In the genomic region with DNA sequence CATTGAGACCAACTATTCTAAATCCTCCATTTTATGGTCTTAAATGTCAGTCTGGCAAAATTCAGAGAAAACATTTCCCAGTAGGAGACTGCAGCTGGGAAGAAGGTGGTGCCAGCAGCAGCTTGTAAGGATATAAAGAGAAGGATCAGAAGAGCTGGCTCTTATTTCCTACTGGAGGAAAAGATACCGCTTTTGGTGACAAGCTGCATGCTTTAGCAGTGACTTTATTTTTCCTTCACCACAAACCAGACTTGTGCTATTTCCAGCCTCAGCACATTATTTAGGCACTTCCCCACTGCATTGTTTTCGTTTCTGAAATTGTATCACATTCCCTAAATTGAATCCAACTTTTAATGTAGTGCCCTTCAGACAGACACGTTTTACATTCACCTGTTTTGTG, we compare ENCODE assay signal across 9 cellular contexts. TPM values are rescaled to one million over a fixed set of nuclear protein-coding genes. Genes with fewer than 3 reads are reported as not detected.
A peak's percentile ranks its signal among the peaks of the same experiment; 100 is the strongest.
DNase-seq lines count a peak whose midpoint lies in the region; ATAC-seq, FAIRE-seq and TF ChIP-seq lines count a peak whose summit lies in the region.
"Had no signal": no experiment of that assay in that cellular context is flagged by ENCODE, and none has a peak within 500 bp of the region (broad histone marks: within the 10 kb centered on the region; RNA-seq: fewer than 3 reads in every experiment).

No MANE protein-coding gene starts in this region.

- H3K4me3 ChIP-seq in K562 (no peak overlapping the region), left lung (no peak overlapping the region), BE2C (ENCODE audit: low read depth, low read length) (no peak overlapping the region)
- H3K4me3 ChIP-seq: testis had no signal

- no peaks in the 10 kb centered on the region for H3K9me1 ChIP-seq in K562 (ENCODE audit: control insufficient read depth, insufficient read depth, low read length)

- H3K36me3 ChIP-seq in K562 (ENCODE audit: control insufficient read depth, insufficient read depth, low read length) (no peaks in the 10 kb centered on the region; the same call in 2 of the 3 replicates), left lung (no peaks in the 10 kb centered on the region), BE2C (no peaks in the 10 kb centered on the region)

- POLR2A ChIA-PET in K562 (lab: Yijun Ruan, JAX) = interaction anchor here (0.5 to 1.5 kb wide), 8 partner anchors 9 to 28 kb away, joined by 3 to 8 read pairs (median 3); a partner anchor contains a TSS

- peak; percentile 71 for DNase-seq in AG09319 (ENCODE audit: extremely low read depth, low read depth)
- DNase-seq in HTR-8/SVneo (ENCODE audit: insufficient read length, low spot score) = peak; percentile 62
- no peak for DNase-seq in K562 (ENCODE audit: extremely low read depth in 1 of 4, low spot score in 3 of 4)
- no peak for DNase-seq in left lung
- DNase-seq in BE2C = no peak
- no peak for DNase-seq in NCI-H2227 treated with DMSO at 0.1 percent for 48 hours (lab: John Stamatoyannopoulos, UW)
- no peak for DNase-seq in effector CD8-positive, alpha-beta T cell (lab: John Stamatoyannopoulos, UW)
- DNase-seq: testis had no signal

- no peak overlapping the region for H2AFZ ChIP-seq in K562 (ENCODE audit: low read depth, low read length)

- CTCF ChIA-PET in K562 (lab: Yijun Ruan, JAX; ENCODE audit: low intra/inter-chr PET ratio) = no interaction called here

- no peak for TF ChIP-seq POLR2A in K562 (conservative IDR thresholded peaks at IDR 0.05)

- no peak overlapping the region for H3K9ac ChIP-seq in K562 (ENCODE audit: insufficient read depth in 1 of 2, low read depth in 2 of 2, low read length in 2 of 2)

- peaks cover 68% of the 10 kb centered on the region for H3K79me2 ChIP-seq in K562 (ENCODE audit: control insufficient read depth, insufficient read depth, low read length)

- no peak for TF ChIP-seq RAD21 in K562 (CRISPR knock-in tag; conservative IDR thresholded peaks at IDR 0.05 in 1 of 2, IDR thresholded peaks at IDR 0.05 in 1 of 2)

- no TSS peak for BruUV-seq in K562 (replicated peaks; lab: Mats Ljungman, UMichigan)

- WGBS in K562 (ENCODE audit: insufficient coverage, low coverage, missing lambda C conversion rate) = 24% methylated on average over 3 of the region's 3 CpGs

- peaks cover 21% of the 10 kb centered on the region for H4K20me1 ChIP-seq in K562 (replicated peaks; ENCODE audit: control insufficient read depth, insufficient read depth, low read length)

- H3K27ac ChIP-seq in K562 (ENCODE audit: extremely low read depth, low read depth, low read length) = 0 out of 3 replicates have a peak overlapping the region, but pooled peaks have one; percentile 13
- peak overlapping the region; percentile 35 to 58 for H3K27ac ChIP-seq in left lung
- H3K27ac ChIP-seq: testis had no signal

- FAIRE-seq in HTR-8/SVneo (lab: Jason Lieb, UNC) (no peak), K562 (lab: Jason Lieb, UNC) (no peak)

- H3K9me3 ChIP-seq in K562 (replicated peaks; ENCODE audit: control insufficient read depth, insufficient read depth, low read depth, low read length) (no peaks in the 10 kb centered on the region), left lung (no peaks in the 10 kb centered on the region), BE2C (no peaks in the 10 kb centered on the region)
- H3K9me3 ChIP-seq: testis had no signal

- H3K4me1 ChIP-seq in K562 (replicated peaks in 1 of 2; ENCODE audit: control insufficient read depth in 2 of 2, insufficient read depth in 2 of 2, low read length in 2 of 2) = peaks cover 7 to 21% of the 10 kb centered on the region in 2 experiments; a peak in 4 of 5 replicates
- peaks cover 7 to 71% of the 10 kb centered on the region in 2 donors for H3K4me1 ChIP-seq in left lung
- H3K4me1 ChIP-seq in BE2C = no peaks in the 10 kb centered on the region

- intact Hi-C loops in K562 (cut with micrococcal nuclease) = no loop called here
- intact Hi-C loops in left lung (cut with DNase I) = no loop called here

- H3K4me2 ChIP-seq in K562 (ENCODE audit: insufficient read depth, low read length) = no peak overlapping the region

- in situ Hi-C loops in K562 (cut with MboI) = no loop called here

- ATAC-seq in K562 (peak; percentile 12; the same call in 1 of the 3 replicates), left lung (peak; percentile 64), GM21737 (IDR thresholded peaks at IDR 0.05; ENCODE audit: unreplicated experiment) (no peak)

- H3K27me3 ChIP-seq in K562 (ENCODE audit: control insufficient read depth in 2 of 2, insufficient read depth in 2 of 2, low read length in 2 of 2) (no peaks in the 10 kb centered on the region), left lung (no peaks in the 10 kb centered on the region), BE2C (no peaks in the 10 kb centered on the region)

- TF ChIP-seq EP300 in K562 (IDR thresholded peaks at IDR 0.05; ENCODE audit: low read length) = no peak

- TF ChIP-seq CTCF in AG09319 (IDR thresholded peaks at IDR 0.05; ENCODE audit: low read depth, low read length) (no peak), K562 (IDR thresholded peaks at IDR 0.05 in 2 of 3, conservative IDR thresholded peaks at IDR 0.05 in 1 of 3; ENCODE audit: insufficient read depth in 2 of 3, low read depth in 1 of 3, low read length in 3 of 3) (no peak), left lung (IDR thresholded peaks at IDR 0.05) (no peak), BE2C (IDR thresholded peaks at IDR 0.05; ENCODE audit: low read depth, low read length) (no peak)

TF ChIP-seq in K562, 482 proteins besides CTCF, POLR2A, EP300 and RAD21:
- TF ChIP-seq JUND (IDR thresholded peaks at IDR 0.05; ENCODE audit: borderline replicate concordance, low read depth, low read length) (no peak), JUND (tag; IDR thresholded peaks at IDR 0.05; ENCODE audit: borderline replicate concordance, low read depth, low read length) (0 out of 3 replicates have a peak, but pooled peaks have one; percentile 30), ZNF239 (CRISPR knock-in tag; IDR thresholded peaks at IDR 0.05) (peak; percentile 76), PYGO2 (tag; IDR thresholded peaks at IDR 0.05) (no peak), TCF3 (CRISPR knock-in tag; IDR thresholded peaks at IDR 0.05) (peak; percentile 11; the same call in 1 of the 2 replicates)

RNA-seq across cellular contexts. Expression of a gene that starts 28.4 kb away (rescaled TPM):
- total RNA-seq in K562 (2011; cell fraction: chromatin; rRNA removed; ENCODE audit: low replicate concordance) = 16.1 and 30.6 TPM in 2 replicates
- total RNA-seq in K562 (2011; cell fraction: nucleolus; rRNA removed) = 7.5 and 10.5 TPM in 2 replicates
- total RNA-seq in K562 (2011; cell fraction: nucleoplasm; rRNA removed) = 14.1 and 21.9 TPM in 2 replicates
- total RNA-seq in K562 (2014; rRNA removed) (24.7 and 37.3 TPM in 2 replicates), K562 (2014; rRNA removed; fragmentation: Illumina TruSeq; extraction: Trizol) (29.5 and 30.1 TPM in 2 replicates), K562 (2015; rRNA removed; fragmentation: Illumina TruSeq; extraction: Trizol) (20.3 and 20.6 TPM in 2 replicates), K562 (2021) (19.9 and 23.1 TPM in 2 replicates), left lung (10 to 100 TPM; 90.1 to 97.4 TPM)
- polyA plus RNA-seq in K562 (2011; rRNA removed) (23.1 and 34.3 TPM in 2 replicates), K562 (2014; fragmentation: Illumina TruSeq; extraction: Trizol) (25.8 and 27.2 TPM in 2 replicates), K562 (2014; fragmentation: Nextera tagmentation; extraction: Ambion mirVana) (1 to 10 TPM; 5.7 to 6.1 TPM), K562 (2014; rRNA removed) (22.1 and 22.2 TPM in 2 replicates)
- 22.7 and 34.7 TPM in 2 replicates for polyA plus RNA-seq in K562 (2011; cell fraction: cytosol; rRNA removed)
- 19.5 and 25.7 TPM in 2 replicates for polyA plus RNA-seq in K562 (2011; cell fraction: nucleus; rRNA removed)
- 18.4 and 29.0 TPM in 2 replicates for polyA plus RNA-seq in K562 (2012)
- polyA minus RNA-seq in K562 (2011; rRNA and poly(A)+ RNA removed) = 61.8 and 65.2 TPM in 2 replicates
- polyA minus RNA-seq in K562 (2011; cell fraction: cytosol; rRNA and poly(A)+ RNA removed) = 19.0 and 20.3 TPM in 2 replicates
- polyA minus RNA-seq in K562 (2011; cell fraction: nucleus; rRNA and poly(A)+ RNA removed) = 3.5 and 11.7 TPM in 2 replicates
- polyA plus RNA-seq in BE2C (2012; ENCODE audit: insufficient read depth, insufficient read length, low read depth) = 35.7 TPM

Comparison
In these comparisons a context has a peak if more than half of its experiments do, and no peak if none do; other contexts are left out.
1. DNase-seq: peak in AG09319 (single experiment) and HTR-8/SVneo (single experiment); none in K562 (0 of 4), left lung (0 of 2), BE2C (single experiment), NCI-H2227 treated with DMSO at 0.1 percent for 48 hours (single experiment) and effector CD8-positive, alpha-beta T cell (single experiment).